In the genomic region with DNA sequence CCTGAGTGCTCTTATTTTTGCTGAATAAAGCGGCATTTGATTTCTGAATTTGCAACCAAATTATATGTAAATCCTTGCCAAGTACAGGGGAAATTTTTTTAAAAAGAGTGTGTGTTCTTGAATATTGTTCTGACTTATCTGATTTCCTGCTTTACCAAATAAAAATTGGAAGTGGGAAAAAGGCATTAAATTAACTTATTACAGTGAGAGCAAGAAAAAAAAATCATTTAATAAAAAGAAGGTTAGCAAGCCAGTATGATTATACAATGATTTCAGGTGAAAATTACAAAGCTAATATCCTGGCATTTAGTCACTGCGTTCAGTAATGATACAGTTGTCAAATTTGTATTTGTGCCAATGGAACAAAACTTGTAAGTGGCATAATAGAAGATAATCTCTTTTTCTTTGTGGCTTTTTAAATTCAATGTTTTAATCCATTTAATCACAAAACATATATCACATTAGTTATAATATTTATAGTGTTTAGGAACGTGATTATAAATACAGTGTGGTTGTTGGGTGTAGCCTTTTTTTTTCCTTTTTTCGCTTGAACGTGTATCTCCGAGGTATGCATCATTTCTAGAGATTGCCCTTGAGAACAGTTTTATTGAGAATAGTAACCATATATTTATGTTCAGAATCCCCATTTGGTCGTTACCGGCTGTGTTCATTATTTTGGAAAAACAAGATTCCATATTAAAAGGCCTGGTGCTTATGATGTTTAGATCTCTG, we compare ENCODE assay signal across 9 cellular contexts.
DNase-seq lines count a peak whose midpoint lies in the region; ATAC-seq, FAIRE-seq and TF ChIP-seq lines count a peak whose summit lies in the region.
"Had no signal": no experiment of that assay in that cellular context is flagged by ENCODE, and none has a peak within 500 bp of the region (broad histone marks: within the 10 kb centered on the region; RNA-seq: fewer than 3 reads in every experiment).

No MANE protein-coding gene starts in this region.

- peak; percentile 6 for DNase-seq in A172 (ENCODE audit: low spot score)
- no peak for DNase-seq in HAP-1 (ENCODE audit: low spot score in 2 of 2)
- DNase-seq in GM12878 (ENCODE audit: low read depth, low spot score) = no peak
- no peak for DNase-seq in COR-L47 (lab: John Stamatoyannopoulos, UW)
- DNase-seq in C1 segment of cervical spinal cord (lab: John Stamatoyannopoulos, UW) = no peak
- DNase-seq in sciatic nerve (ENCODE audit: low spot score) = no peak
- no peak for DNase-seq in stimulated activated CD4-positive, alpha-beta T cell treated with anti-CD3 and anti-CD28 coated beads, Interleukin-4, amount 100 ng/mL, for 24 hours
- DNase-seq: stimulated activated CD8-positive, alpha-beta memory T cell treated with anti-CD3 and anti-CD28 coated beads, Interleukin-4, amount 100 ng/mL, for 48 hours had no signal

- BruUV-seq in GM12878 (replicated peaks; lab: Mats Ljungman, UMichigan) = no TSS peak

- peak overlapping the region; percentile 78; the same call in 1 of the 2 replicates for H3K9ac ChIP-seq in GM12878 (ENCODE audit: control insufficient read depth, insufficient read depth, low read length)

- H4K20me1 ChIP-seq in GM12878 (ENCODE audit: control insufficient read depth, insufficient read depth) = no peaks in the 10 kb centered on the region

- H3K79me2 ChIP-seq in GM12878 (ENCODE audit: control insufficient read depth, insufficient read depth, low read length) = peaks cover 27% of the 10 kb centered on the region

- TF ChIP-seq CTCF in GM12878 (IDR thresholded peaks at IDR 0.05 in 2 of 3, conservative IDR thresholded peaks at IDR 0.05 in 1 of 3; ENCODE audit: control insufficient read depth in 2 of 3, extremely low read depth in 1 of 3, insufficient read depth in 1 of 3, low read depth in 3 of 3, low read length in 3 of 3) = no peak

- RAD21 ChIA-PET in GM12878 (lab: Charles Lee; ENCODE audit: unreplicated experiment) = no interaction called here

- ATAC-seq in GM12878 (no peak), sciatic nerve (no peak)

- H3K36me3 ChIP-seq in HAP-1 (replicated peaks) (peaks cover 13% of the 10 kb centered on the region), GM12878 (ENCODE audit: control insufficient read depth in 2 of 2, insufficient read depth in 2 of 2, low read length in 1 of 2) (no peaks in the 10 kb centered on the region), muscle layer of duodenum (ENCODE audit: control insufficient read depth in 1 of 2, insufficient read depth in 2 of 2, low read length in 2 of 2) (peaks cover 0 to 26% of the 10 kb centered on the region in 2 donors)

- in situ Hi-C loops in HAP-1 (cut with MboI; ENCODE audit: low sequenced_read_pairs) = no loop called here
- in situ Hi-C loops in GM12878 (cut with MboI) = no loop called here

- peak overlapping the region; percentile 79 for H3K4me2 ChIP-seq in GM12878 (ENCODE audit: control insufficient read depth, insufficient read depth)

- H3K9me3 ChIP-seq in HAP-1 (no peaks in the 10 kb centered on the region), GM12878 (replicated peaks; ENCODE audit: control insufficient read depth, insufficient read depth, low read length) (no peaks in the 10 kb centered on the region), muscle layer of duodenum (ENCODE audit: control insufficient read depth in 1 of 2, low read length in 2 of 2) (no peaks in the 10 kb centered on the region)

- WGBS in GM12878 (ENCODE audit: insufficient coverage, insufficient replicate concordance, low lambda C conversion rate, missing lambda C conversion rate) = 35% methylated on average over 8 of the region's 8 CpGs

- no peak overlapping the region; the same call in 1 of the 2 replicates for H2AFZ ChIP-seq in GM12878 (ENCODE audit: control insufficient read depth, low read depth, low read length)

- TF ChIP-seq EP300 in GM12878 (IDR thresholded peaks at IDR 0.05; ENCODE audit: borderline replicate concordance in 1 of 2, control insufficient read depth in 1 of 2, low read depth in 2 of 2, low read length in 2 of 2) = no peak

- TF ChIP-seq POLR2A in GM12878 (IDR thresholded peaks at IDR 0.05; ENCODE audit: low read depth, low read length) = no peak

- no peak for FAIRE-seq in GM12878 (lab: Jason Lieb, UNC)

- POLR2A ChIA-PET in GM12878 (lab: Charles Lee) = no interaction called here

- no peak for TF ChIP-seq RAD21 in GM12878 (IDR thresholded peaks at IDR 0.05; ENCODE audit: insufficient read depth, low read depth, low read length)

- intact Hi-C loops in GM12878 (cut with micrococcal nuclease; ENCODE audit: unreplicated experiment) = no loop called here
- intact Hi-C loops in sciatic nerve (cut with DNase I) = no loop called here

- H3K4me3 ChIP-seq in HAP-1 = peak overlapping the region; percentile 67
- H3K4me3 ChIP-seq in GM12878 = peak overlapping the region; percentile 73; the same call in 1 of the 2 replicates
- peak overlapping the region; percentile 74 to 83 for H3K4me3 ChIP-seq in muscle layer of duodenum (ENCODE audit: low read depth in 1 of 2, low read length in 2 of 2)

- CTCF ChIA-PET in GM12878 (lab: Yijun Ruan, JAX) = no interaction called here

- H3K27ac ChIP-seq in GM12878 (ENCODE audit: control insufficient read depth, insufficient read depth) (peak overlapping the region; percentile 77; the same call in 1 of the 2 replicates), muscle layer of duodenum (ENCODE audit: low read length) (peak overlapping the region; percentile 100)

- SMC1A ChIA-PET in GM12878 (lab: Charles Lee; ENCODE audit: uncharacterized antibody, unreplicated experiment) = no interaction called here

- H3K4me1 ChIP-seq in HAP-1 (peaks cover 50% of the 10 kb centered on the region), GM12878 (ENCODE audit: control insufficient read depth, insufficient read depth, low read length) (peaks cover 6% of the 10 kb centered on the region), muscle layer of duodenum (ENCODE audit: control insufficient read depth in 1 of 2, insufficient read depth in 2 of 2, low read length in 2 of 2) (peaks cover 30 to 36% of the 10 kb centered on the region in 2 donors)

- H3K27me3 ChIP-seq in HAP-1 (ENCODE audit: low read depth) = no peaks in the 10 kb centered on the region
- peaks cover 0 to 3% of the 10 kb centered on the region in 2 experiments; a peak in 2 of 4 replicates for H3K27me3 ChIP-seq in GM12878 (replicated peaks in 1 of 2; ENCODE audit: control insufficient read depth in 2 of 2, insufficient read depth in 2 of 2, low read length in 1 of 2)
- no peaks in the 10 kb centered on the region for H3K27me3 ChIP-seq in muscle layer of duodenum (ENCODE audit: low read depth, low read length)

TF ChIP-seq in GM12878, 131 proteins besides CTCF, POLR2A, EP300 and RAD21:
- TF ChIP-seq POLR2AphosphoS5 (IDR thresholded peaks at IDR 0.05; ENCODE audit: low read length) = no peak
- TF ChIP-seq NRF1 (conservative IDR thresholded peaks at IDR 0.05; ENCODE audit: low read depth, low read length) = no peak
- no peak for TF ChIP-seq ZNF622 (IDR thresholded peaks at IDR 0.05)
- no peak for TF ChIP-seq PAX5 (IDR thresholded peaks at IDR 0.05; ENCODE audit: borderline replicate concordance, low read depth, low read length)
- TF ChIP-seq MEF2A (IDR thresholded peaks at IDR 0.05; ENCODE audit: insufficient read depth, low read depth, low read length) = no peak
- TF ChIP-seq HCFC1 (IDR thresholded peaks at IDR 0.05; ENCODE audit: low read length) = no peak
- no peak for TF ChIP-seq JUND (IDR thresholded peaks at IDR 0.05; ENCODE audit: low read depth, low read length)
- TF ChIP-seq TCF12 (IDR thresholded peaks at IDR 0.05; ENCODE audit: low read depth, low read length) = no peak
- TF ChIP-seq CBX3 (IDR thresholded peaks at IDR 0.05; ENCODE audit: borderline replicate concordance, low read depth) = no peak
- TF ChIP-seq EED (IDR thresholded peaks at IDR 0.05; ENCODE audit: low read depth) = no peak
- no peak for TF ChIP-seq MTA2 (IDR thresholded peaks at IDR 0.05; ENCODE audit: low read depth)
- TF ChIP-seq, protein P1, sequence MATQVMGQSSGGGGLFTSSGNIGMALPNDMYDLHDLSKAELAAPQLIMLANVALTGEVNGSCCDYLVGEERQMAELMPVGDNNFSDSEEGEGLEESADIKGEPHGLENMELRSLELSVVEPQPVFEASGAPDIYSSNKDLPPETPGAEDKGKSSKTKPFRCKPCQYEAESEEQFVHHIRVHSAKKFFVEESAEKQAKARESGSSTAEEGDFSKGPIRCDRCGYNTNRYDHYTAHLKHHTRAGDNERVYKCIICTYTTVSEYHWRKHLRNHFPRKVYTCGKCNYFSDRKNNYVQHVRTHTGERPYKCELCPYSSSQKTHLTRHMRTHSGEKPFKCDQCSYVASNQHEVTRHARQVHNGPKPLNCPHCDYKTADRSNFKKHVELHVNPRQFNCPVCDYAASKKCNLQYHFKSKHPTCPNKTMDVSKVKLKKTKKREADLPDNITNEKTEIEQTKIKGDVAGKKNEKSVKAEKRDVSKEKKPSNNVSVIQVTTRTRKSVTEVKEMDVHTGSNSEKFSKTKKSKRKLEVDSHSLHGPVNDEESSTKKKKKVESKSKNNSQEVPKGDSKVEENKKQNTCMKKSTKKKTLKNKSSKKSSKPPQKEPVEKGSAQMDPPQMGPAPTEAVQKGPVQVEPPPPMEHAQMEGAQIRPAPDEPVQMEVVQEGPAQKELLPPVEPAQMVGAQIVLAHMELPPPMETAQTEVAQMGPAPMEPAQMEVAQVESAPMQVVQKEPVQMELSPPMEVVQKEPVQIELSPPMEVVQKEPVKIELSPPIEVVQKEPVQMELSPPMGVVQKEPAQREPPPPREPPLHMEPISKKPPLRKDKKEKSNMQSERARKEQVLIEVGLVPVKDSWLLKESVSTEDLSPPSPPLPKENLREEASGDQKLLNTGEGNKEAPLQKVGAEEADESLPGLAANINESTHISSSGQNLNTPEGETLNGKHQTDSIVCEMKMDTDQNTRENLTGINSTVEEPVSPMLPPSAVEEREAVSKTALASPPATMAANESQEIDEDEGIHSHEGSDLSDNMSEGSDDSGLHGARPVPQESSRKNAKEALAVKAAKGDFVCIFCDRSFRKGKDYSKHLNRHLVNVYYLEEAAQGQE (IDR thresholded peaks at IDR 0.05; ENCODE audit: low read depth, low read length) = no peak
- no peak for TF ChIP-seq LARP7 (IDR thresholded peaks at IDR 0.05)
- no peak for TF ChIP-seq SPI1 (IDR thresholded peaks at IDR 0.05; ENCODE audit: borderline replicate concordance, insufficient read depth, low read depth, low read length)
- TF ChIP-seq CBFB (IDR thresholded peaks at IDR 0.05; ENCODE audit: low read depth) = no peak
- no peak for TF ChIP-seq ZSCAN29 (IDR thresholded peaks at IDR 0.05)
- TF ChIP-seq SRF (IDR thresholded peaks at IDR 0.05; ENCODE audit: low read depth in 2 of 2, low read length in 2 of 2) = no peak
- TF ChIP-seq ZNF217 (IDR thresholded peaks at IDR 0.05) = no peak
